16 cellular contexts compared by ENCODE assay signal in the genomic region with DNA sequence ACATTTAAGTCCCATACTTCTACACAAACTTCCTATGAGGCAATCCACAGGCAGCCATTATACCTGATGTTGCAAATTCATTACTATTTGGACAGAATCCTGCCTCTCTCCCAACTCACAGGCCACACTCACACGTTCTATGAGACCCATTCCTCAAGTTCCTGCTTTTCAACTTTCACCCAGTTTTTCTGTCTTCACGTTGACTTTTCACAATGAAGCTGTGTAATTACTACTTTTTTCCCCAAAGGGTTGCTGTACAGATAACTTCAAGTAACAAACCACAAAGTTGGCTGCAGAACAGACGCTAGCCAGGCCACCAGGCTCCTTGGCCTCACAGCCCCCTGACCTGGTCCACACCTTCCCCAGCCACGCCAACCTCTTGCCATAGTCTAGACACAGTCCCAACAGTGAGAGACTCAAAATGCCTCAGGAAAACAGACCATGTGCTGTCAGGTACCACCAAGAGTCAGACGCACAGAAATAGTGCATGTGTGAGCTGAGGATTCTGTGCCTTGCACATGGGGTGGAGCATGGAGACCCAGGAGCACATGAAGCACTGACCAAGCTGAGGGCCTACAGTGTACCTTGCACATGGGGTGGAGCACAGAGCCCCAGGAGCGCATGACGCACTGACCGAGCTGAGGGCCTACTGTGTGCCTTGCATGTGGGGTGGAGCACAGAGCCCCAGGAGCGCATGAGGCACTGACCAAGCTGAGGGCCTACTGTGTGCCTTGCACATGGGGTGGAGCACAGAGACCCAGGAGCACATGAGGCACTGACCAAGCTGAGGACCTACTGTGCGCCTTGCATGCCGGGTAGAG.
DNase-seq lines count a peak whose midpoint lies in the region; ATAC-seq and TF ChIP-seq lines count a peak whose summit lies in the region.
"Had no signal": no experiment of that assay in that cellular context is flagged by ENCODE, and none has a peak within 500 bp of the region (broad histone marks: within the 10 kb centered on the region; RNA-seq: fewer than 3 reads in every experiment).

No MANE protein-coding gene starts in this region.

- H3K9me3 Mint-ChIP-seq in CD8-positive, alpha-beta memory T cell: no peaks in the 10 kb centered on the region
- H3K9me3 Mint-ChIP-seq: IgD-negative memory B cell had no signal

- H3K27ac ChIP-seq in CD8-positive, alpha-beta memory T cell (ENCODE audit: low read depth, low read length): no peak overlapping the region
- H3K27ac ChIP-seq in osteoblast (ENCODE audit: low read depth, low read length): no peak overlapping the region
- H3K27ac ChIP-seq: BLaER1 had no signal

- no peaks in the 10 kb centered on the region for H3K27me3 ChIP-seq in CD8-positive, alpha-beta memory T cell (ENCODE audit: insufficient read depth, low read length, poor library complexity, severe bottlenecking)
- H3K27me3 ChIP-seq in osteoblast (ENCODE audit: insufficient read depth, low read length): no peaks in the 10 kb centered on the region
- H3K27me3 ChIP-seq: BLaER1 had no signal

- peak overlapping the region in 5 of 8 donors; percentile 29 to 78 (median 47) for H3K27ac Mint-ChIP-seq in CD8-positive, alpha-beta memory T cell
- H3K27ac Mint-ChIP-seq: IgD-negative memory B cell had no signal

- H3K36me3 ChIP-seq in CD8-positive, alpha-beta memory T cell (ENCODE audit: insufficient read depth, low read length): no peaks in the 10 kb centered on the region
- H3K36me3 ChIP-seq in osteoblast (ENCODE audit: insufficient read depth, low read length): no peaks in the 10 kb centered on the region

- POLR2A ChIA-PET in CD8-positive, alpha-beta memory T cell (lab: Charles Lee): no interaction called here

- peaks cover 29 to 41% (median 31%) of the 10 kb centered on the region in 3 donors for H3K4me1 Mint-ChIP-seq in CD8-positive, alpha-beta memory T cell

- peaks cover 4% of the 10 kb centered on the region for H3K79me2 ChIP-seq in osteoblast (ENCODE audit: insufficient read depth, low read length)

- ATAC-seq in GM21528 (IDR thresholded peaks at IDR 0.05; ENCODE audit: low FRiP score, unreplicated experiment): no peak

- no peaks in the 10 kb centered on the region for H3K27me3 Mint-ChIP-seq in CD8-positive, alpha-beta memory T cell
- H3K27me3 Mint-ChIP-seq: IgD-negative memory B cell had no signal

- H3K36me3 Mint-ChIP-seq in CD8-positive, alpha-beta memory T cell: peaks cover 9 to 33% (median 10%) of the 10 kb centered on the region in 3 donors

- peaks cover 15% of the 10 kb centered on the region for H3K4me1 ChIP-seq in CD8-positive, alpha-beta memory T cell (ENCODE audit: insufficient read depth, low read length)
- no peaks in the 10 kb centered on the region for H3K4me1 ChIP-seq in osteoblast (ENCODE audit: insufficient read depth, low read length)
- H3K4me1 ChIP-seq: BLaER1 had no signal

- no peak overlapping the region for H3K4me3 Mint-ChIP-seq in CD8-positive, alpha-beta memory T cell
- H3K4me3 Mint-ChIP-seq: IgD-negative memory B cell had no signal

- peaks cover 22% of the 10 kb centered on the region for H4K20me1 ChIP-seq in osteoblast (ENCODE audit: insufficient read depth, low read length)

- no peak for DNase-seq in CD8-positive, alpha-beta memory T cell
- DNase-seq in NB4 (ENCODE audit: low read depth): peak; percentile 22
- DNase-seq in choroid plexus epithelial cell (ENCODE audit: low read depth): peak; percentile 11
- DNase-seq in osteoblast (ENCODE audit: insufficient read length, low spot score, missing footprints): peak; percentile 65
- no peak for DNase-seq in hypothalamus (lab: John Stamatoyannopoulos, UW)
- DNase-seq in C1 segment of cervical spinal cord (lab: John Stamatoyannopoulos, UW): no peak
- DNase-seq in HK-2 (ENCODE audit: unreplicated experiment): no peak
- DNase-seq: COR-L47; H7; NCI-H146; NCI-H226; NCI-H526 treated with DMSO at 0.1 percent for 48 hours; NK-92 treated with Interleukin-12 subunit alpha and Interleukin-12 subunit beta, amount 100 ng/mL, for 24 hours had no signal

- H2AFZ ChIP-seq in osteoblast (ENCODE audit: low read length): no peak overlapping the region

- no peak for TF ChIP-seq POLR2A in NB4 (IDR thresholded peaks at IDR 0.05; ENCODE audit: extremely low read depth, insufficient read length)

- no peak for TF ChIP-seq CTCF in NB4 (IDR thresholded peaks at IDR 0.05; ENCODE audit: low read depth, low read length)
- TF ChIP-seq CTCF in choroid plexus epithelial cell (conservative IDR thresholded peaks at IDR 0.05; ENCODE audit: low read depth, low read length): no peak
- TF ChIP-seq CTCF in osteoblast (IDR thresholded peaks at IDR 0.05; ENCODE audit: extremely low read depth, low read depth, low read length): no peak

- no peak overlapping the region for H3K4me3 ChIP-seq in CD8-positive, alpha-beta memory T cell (ENCODE audit: low read length)
- H3K4me3 ChIP-seq in NB4 (ENCODE audit: low read depth, low read length) (no peak overlapping the region), choroid plexus epithelial cell (ENCODE audit: low read depth, low read length) (no peak overlapping the region), osteoblast (ENCODE audit: insufficient read depth, low read length) (no peak overlapping the region)
- H3K4me3 ChIP-seq: BLaER1 had no signal

- no peak overlapping the region for H3K4me2 ChIP-seq in osteoblast (ENCODE audit: insufficient read depth, low read length)
- H3K4me2 ChIP-seq: BLaER1 had no signal

- CTCF ChIA-PET in CD8-positive, alpha-beta memory T cell (lab: Charles Lee): no interaction called here

- no peaks in the 10 kb centered on the region for H3K9me3 ChIP-seq in CD8-positive, alpha-beta memory T cell (ENCODE audit: low read length)
- no peaks in the 10 kb centered on the region for H3K9me3 ChIP-seq in osteoblast (ENCODE audit: low read depth, low read length)
- H3K9me3 ChIP-seq: BLaER1 had no signal

Comparison
In these comparisons a context has a peak if more than half of its experiments do, and no peak if none do; other contexts are left out.
1. DNase-seq: peak in NB4 (single experiment), choroid plexus epithelial cell (single experiment) and osteoblast (single experiment); none in CD8-positive, alpha-beta memory T cell (0 of 5), hypothalamus (0 of 51), C1 segment of cervical spinal cord (0 of 14) and HK-2 (single experiment).